Comparison of ENCODE assay signal across 17 cellular contexts in genomic region chr1:109894823-109895719, GRCh38. TPM values are rescaled to one million over a fixed set of nuclear protein-coding genes. Genes with fewer than 3 reads are reported as not detected.
DNase-seq lines count a peak whose midpoint lies in the region; ATAC-seq and TF ChIP-seq lines count a peak whose summit lies in the region.
"Had no signal": no experiment of that assay in that cellular context is flagged by ENCODE, and none has a peak within 500 bp of the region (broad histone marks: within the 10 kb centered on the region; RNA-seq: fewer than 3 reads in every experiment).

No MANE protein-coding gene starts in this region.

- H3K4me3 ChIP-seq in SK-N-SH (ENCODE audit: low read depth in 2 of 2, low read length in 1 of 2): no peak overlapping the region
- H3K4me3 ChIP-seq in OCI-LY3 (ENCODE audit: low read length): no peak overlapping the region
- H3K4me3 ChIP-seq in gastrocnemius medialis: no peak overlapping the region
- H3K4me3 ChIP-seq in neural progenitor cell: no peak overlapping the region

- 72% methylated on average over 8 of the region's 8 CpGs for WGBS in SK-N-SH (ENCODE audit: low lambda C conversion rate)

- H3K9me2 ChIP-seq in SK-N-SH: no peaks in the 10 kb centered on the region

- no peak for TF ChIP-seq EP300 in SK-N-SH (IDR thresholded peaks at IDR 0.05; ENCODE audit: borderline replicate concordance in 1 of 2, low read depth in 1 of 2, low read length in 1 of 2)

- H3K9ac ChIP-seq in SK-N-SH: no peak overlapping the region
- no peak overlapping the region for H3K9ac ChIP-seq in OCI-LY3 (ENCODE audit: low read length)
- H3K9ac ChIP-seq in neural progenitor cell: no peak overlapping the region

- POLR2A ChIA-PET in SK-N-SH (lab: Yijun Ruan, JAX): no interaction called here

- in situ Hi-C loops in gastrocnemius medialis (cut with MboI; ENCODE audit: low sequenced_read_pairs in 4 of 4): no loop called here

- intact Hi-C loops in gastrocnemius medialis (cut with DNase I; ENCODE audit: low total_unique reads) (no loop called here), sciatic nerve (cut with DNase I) (no loop called here)

- H2AFZ ChIP-seq in SK-N-SH (ENCODE audit: low read depth) (0 out of 2 replicates have a peak overlapping the region, but pooled peaks have one; percentile 11), OCI-LY3 (ENCODE audit: low read depth, low read length) (no peak overlapping the region), neural progenitor cell (replicated peaks) (no peak overlapping the region)

- no peak overlapping the region for H3K27ac ChIP-seq in SK-N-SH (ENCODE audit: low read depth in 2 of 2, low read length in 1 of 2)
- H3K27ac ChIP-seq in OCI-LY3 (ENCODE audit: low read length): no peak overlapping the region
- H3K27ac ChIP-seq in gastrocnemius medialis: peak overlapping the region in 3 of 4 donors; percentile 6 to 68 (median 57)
- H3K27ac ChIP-seq in neural progenitor cell: no peak overlapping the region
- H3K27ac ChIP-seq: 22Rv1, epithelial cell of prostate had no signal

- H3K4me3 Mint-ChIP-seq in neural progenitor cell: no peak overlapping the region

- DNase-seq in SK-N-SH: no peak
- DNase-seq in gastrocnemius medialis: no peak
- DNase-seq in neural progenitor cell (ENCODE audit: low spot score): no peak
- DNase-seq in DMS 273 (lab: John Stamatoyannopoulos, UW; ENCODE audit: unreplicated experiment): no peak
- no peak for DNase-seq in sciatic nerve (ENCODE audit: low spot score)
- DNase-seq: activated CD4-positive, CD25-positive, alpha-beta regulatory T cell treated with anti-CD3 and anti-CD28 coated beads, Interleukin-2, amount 50 U/mL, for 72 hours; activated T-cell treated with anti-CD3 and anti-CD28 coated beads, Interleukin-2, amount 50 U/mL, for 1 hour; amniotic stem cell; glutamatergic neuron; kidney glomerular epithelial cell had no signal

- H3K36me3 ChIP-seq in SK-N-SH (replicated peaks in 1 of 2; ENCODE audit: control insufficient read depth in 1 of 2, insufficient read depth in 2 of 2, low read length in 1 of 2): no peaks in the 10 kb centered on the region
- H3K36me3 ChIP-seq in OCI-LY3 (replicated peaks; ENCODE audit: low read depth, low read length): no peaks in the 10 kb centered on the region
- no peaks in the 10 kb centered on the region for H3K36me3 ChIP-seq in gastrocnemius medialis
- H3K36me3 ChIP-seq in neural progenitor cell: no peaks in the 10 kb centered on the region

- no peak overlapping the region for H3K4me2 ChIP-seq in SK-N-SH
- H3K4me2 ChIP-seq in OCI-LY3 (ENCODE audit: low read length): peak overlapping the region; percentile 40
- H3K4me2 ChIP-seq in neural progenitor cell: no peak overlapping the region

- H3K9me3 ChIP-seq in SK-N-SH (no peaks in the 10 kb centered on the region), OCI-LY3 (ENCODE audit: insufficient read depth, low read length) (no peaks in the 10 kb centered on the region), gastrocnemius medialis (no peaks in the 10 kb centered on the region), neural progenitor cell (ENCODE audit: low read depth) (no peaks in the 10 kb centered on the region)

- no peak for TF ChIP-seq CTCF in SK-N-SH (IDR thresholded peaks at IDR 0.05)
- no peak for TF ChIP-seq CTCF in OCI-LY3 (IDR thresholded peaks at IDR 0.05; ENCODE audit: low read depth, low read length)
- no peak for TF ChIP-seq CTCF in gastrocnemius medialis (IDR thresholded peaks at IDR 0.05 in 4 of 5, conservative IDR thresholded peaks at IDR 0.05 in 1 of 5)
- no peak for TF ChIP-seq CTCF in neural progenitor cell (IDR thresholded peaks at IDR 0.05)

- CTCF ChIA-PET in SK-N-SH (lab: Yijun Ruan, JAX): no interaction called here

- TF ChIP-seq POLR2A in gastrocnemius medialis (IDR thresholded peaks at IDR 0.05): no peak

- peaks cover 3% of the 10 kb centered on the region for H3K27me3 Mint-ChIP-seq in neural progenitor cell (ENCODE audit: insufficient read depth, low read depth)
- H3K27me3 Mint-ChIP-seq: naive thymus-derived CD4-positive, alpha-beta T cell had no signal

- no peak for ATAC-seq in SK-N-SH treated with all-trans-retinoic acid at 6 μM for 48 hours
- peak; percentile 47 for ATAC-seq in GM21447 (IDR thresholded peaks at IDR 0.05; ENCODE audit: unreplicated experiment)
- no peak for ATAC-seq in gastrocnemius medialis
- no peak for ATAC-seq in sciatic nerve

- H4K20me1 ChIP-seq in SK-N-SH (ENCODE audit: insufficient read depth) (no peaks in the 10 kb centered on the region), OCI-LY3 (ENCODE audit: insufficient read depth, low read length) (no peaks in the 10 kb centered on the region), neural progenitor cell (ENCODE audit: low read depth) (no peaks in the 10 kb centered on the region)

- H3K79me2 ChIP-seq in SK-N-SH (ENCODE audit: insufficient read depth) (no peaks in the 10 kb centered on the region), OCI-LY3 (ENCODE audit: low read length) (no peaks in the 10 kb centered on the region), neural progenitor cell (ENCODE audit: low read depth) (no peaks in the 10 kb centered on the region)

- H3K27ac Mint-ChIP-seq in neural progenitor cell: no peak overlapping the region
- H3K27ac Mint-ChIP-seq: naive thymus-derived CD4-positive, alpha-beta T cell had no signal

- peaks cover 11% of the 10 kb centered on the region for H3K4me1 Mint-ChIP-seq in neural progenitor cell

- H3K36me3 Mint-ChIP-seq in neural progenitor cell: no peaks in the 10 kb centered on the region
- H3K36me3 Mint-ChIP-seq: naive thymus-derived CD4-positive, alpha-beta T cell had no signal

- TF ChIP-seq RAD21 in SK-N-SH (IDR thresholded peaks at IDR 0.05; ENCODE audit: low read length): no peak

- H3F3A ChIP-seq in SK-N-SH (replicated peaks; ENCODE audit: insufficient read depth) (no peaks in the 10 kb centered on the region), neural progenitor cell (ENCODE audit: low read depth) (no peaks in the 10 kb centered on the region)

- H3K27me3 ChIP-seq in SK-N-SH (ENCODE audit: insufficient read depth) (no peaks in the 10 kb centered on the region), OCI-LY3 (ENCODE audit: low read depth, low read length) (no peaks in the 10 kb centered on the region), gastrocnemius medialis (no peaks in the 10 kb centered on the region), neural progenitor cell (no peaks in the 10 kb centered on the region)

- peaks cover 0 to 4% of the 10 kb centered on the region in 2 experiments; a peak in 2 of 4 replicates for H3K4me1 ChIP-seq in SK-N-SH (ENCODE audit: control insufficient read depth in 1 of 2, insufficient read depth in 2 of 2, low read depth in 1 of 2, low read length in 1 of 2)
- peaks cover 32% of the 10 kb centered on the region for H3K4me1 ChIP-seq in OCI-LY3 (ENCODE audit: low read length)
- peaks cover 7 to 30% of the 10 kb centered on the region in 2 donors for H3K4me1 ChIP-seq in gastrocnemius medialis
- peaks cover 10% of the 10 kb centered on the region for H3K4me1 ChIP-seq in neural progenitor cell

- no peaks in the 10 kb centered on the region for H3K9me3 Mint-ChIP-seq in neural progenitor cell
- H3K9me3 Mint-ChIP-seq: naive thymus-derived CD4-positive, alpha-beta T cell had no signal

TF ChIP-seq in SK-N-SH, 30 proteins besides CTCF, POLR2A, EP300 and RAD21 (continues in another document):
- no peak for TF ChIP-seq RXRA (IDR thresholded peaks at IDR 0.05; ENCODE audit: borderline replicate concordance, low read depth)
- no peak for TF ChIP-seq ELF1 (IDR thresholded peaks at IDR 0.05)
- TF ChIP-seq FOXJ3 (CRISPR knock-in tag; IDR thresholded peaks at IDR 0.05): no peak
- TF ChIP-seq MAX (IDR thresholded peaks at IDR 0.05; ENCODE audit: low read depth): no peak
- TF ChIP-seq SIN3A (IDR thresholded peaks at IDR 0.05; ENCODE audit: borderline replicate concordance, low read depth, low read length): no peak
- TF ChIP-seq NRF1 (IDR thresholded peaks at IDR 0.05; ENCODE audit: low read depth, low read length): no peak
- no peak for TF ChIP-seq USF2 (IDR thresholded peaks at IDR 0.05; ENCODE audit: borderline replicate concordance, low read depth, low read length)

TF ChIP-seq in SK-N-SH treated with all-trans-retinoic acid at 6 μM for 48 hours, 23 proteins besides CTCF, POLR2A, EP300 and RAD21:
- TF ChIP-seq ISL1 (CRISPR knock-in tag; IDR thresholded peaks at IDR 0.05): no peak
- TF ChIP-seq PATZ1 (CRISPR knock-in tag; IDR thresholded peaks at IDR 0.05; ENCODE audit: borderline replicate concordance): no peak
- no peak for TF ChIP-seq SNAI2 (CRISPR knock-in tag; IDR thresholded peaks at IDR 0.05)
- TF ChIP-seq ZNF8 (CRISPR knock-in tag; IDR thresholded peaks at IDR 0.05): no peak
- TF ChIP-seq ZNF70 (CRISPR knock-in tag; IDR thresholded peaks at IDR 0.05): no peak
- TF ChIP-seq CSDC2 (CRISPR knock-in tag; IDR thresholded peaks at IDR 0.05): no peak
- no peak for TF ChIP-seq TCF4 (CRISPR knock-in tag; IDR thresholded peaks at IDR 0.05; ENCODE audit: borderline replicate concordance)
- no peak for TF ChIP-seq PPARA (CRISPR knock-in tag; IDR thresholded peaks at IDR 0.05; ENCODE audit: borderline replicate concordance)
- TF ChIP-seq GLIS3 (CRISPR knock-in tag; IDR thresholded peaks at IDR 0.05): no peak

RNA-seq across cellular contexts. Expression of gene CSF1, which starts 15.6 kb away (rescaled TPM):
- 25.3 and 31.9 TPM in 2 replicates for polyA plus RNA-seq in SK-N-SH (2012; rRNA removed)
- 20.4 and 32.3 TPM in 2 replicates for polyA plus RNA-seq in SK-N-SH (2012; cell fraction: cytosol; rRNA removed)
- polyA plus RNA-seq in SK-N-SH (2012; cell fraction: nucleus; rRNA removed): 48.4 and 52.0 TPM in 2 replicates
- total RNA-seq in gastrocnemius medialis (10 to 100 TPM; 14.6 to 31.1 (median 19.6) TPM), neural progenitor cell (ENCODE audit: low replicate concordance) (2.7 and 5.0 TPM in 2 replicates), sciatic nerve (61.2 TPM)
- total RNA-seq: OCI-LY7 had no signal

Comparison
In these comparisons a context has a peak if more than half of its experiments do, and no peak if none do; other contexts are left out.
1. H3K27ac ChIP-seq: peak in gastrocnemius medialis (3 of 4); none in SK-N-SH (0 of 2), OCI-LY3 (single experiment) and neural progenitor cell (single experiment).